9 cellular contexts compared by ENCODE assay signal in the genomic region with DNA sequence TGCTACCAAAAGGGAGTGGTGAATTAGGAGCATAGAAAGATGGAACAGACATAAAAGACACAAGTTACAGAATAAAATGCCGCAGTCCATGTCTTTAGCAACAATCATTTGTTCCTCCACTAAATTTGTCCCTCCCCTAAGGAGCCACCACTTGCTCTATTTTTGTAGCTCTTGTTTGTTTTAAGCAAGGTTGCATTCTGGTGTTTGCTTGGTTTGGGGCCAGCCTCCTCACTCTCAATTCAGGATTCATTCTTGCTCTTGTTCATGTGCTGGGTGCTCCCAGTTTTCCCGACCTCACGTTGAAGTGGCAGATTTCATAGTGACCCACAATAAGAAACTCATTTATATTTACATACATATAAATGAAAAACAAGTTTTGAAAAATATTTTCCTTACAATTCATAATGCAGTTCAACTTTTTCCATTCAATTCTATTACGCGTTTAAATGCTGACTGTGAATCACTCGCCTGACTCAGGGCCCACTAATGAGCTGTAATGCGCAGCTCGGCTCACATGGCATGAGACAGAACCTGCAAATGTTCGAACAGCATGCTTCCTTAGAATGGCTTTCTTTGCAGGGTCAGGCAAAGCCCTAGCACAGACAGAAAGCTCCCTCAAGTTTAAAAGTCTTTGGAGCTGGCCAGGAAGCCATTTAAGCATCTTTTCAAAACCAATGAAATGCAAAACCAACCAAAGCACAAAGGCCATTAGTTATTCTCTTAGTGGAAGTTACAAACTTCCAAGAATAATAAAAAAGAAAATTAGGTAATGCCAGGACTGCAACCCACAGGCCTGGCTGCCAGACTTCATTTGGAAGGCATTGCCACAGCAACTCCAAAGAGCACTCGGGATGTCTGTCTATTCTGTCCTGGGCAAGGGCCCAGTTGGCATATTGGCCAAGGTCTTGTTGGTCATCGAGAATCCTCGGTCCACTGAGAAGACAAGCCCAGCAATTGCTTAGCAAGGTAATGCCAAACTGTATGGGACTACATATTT. TPM values are rescaled to one million over a fixed set of nuclear protein-coding genes. Genes with fewer than 3 reads are reported as not detected.
DNase-seq lines count a peak whose midpoint lies in the region; ATAC-seq and TF ChIP-seq lines count a peak whose summit lies in the region.
"Had no signal": no experiment of that assay in that cellular context is flagged by ENCODE, and none has a peak within 500 bp of the region (broad histone marks: within the 10 kb centered on the region; RNA-seq: fewer than 3 reads in every experiment).

No MANE protein-coding gene starts in this region.

- no peaks in the 10 kb centered on the region for H3K9me3 ChIP-seq in right atrium auricular region
- H3K9me3 ChIP-seq: pancreas had no signal

- no peak overlapping the region for H3K4me3 ChIP-seq in right atrium auricular region
- H3K4me3 ChIP-seq: pancreas had no signal

- DNase-seq in HK-2 (ENCODE audit: unreplicated experiment) (peak; percentile 26), amygdala (lab: John Stamatoyannopoulos, UW) (peak in 44 of 56 donors; percentile 16 to 85 (median 52)), right atrium auricular region (ENCODE audit: low spot score) (no peak), smooth muscle cell of the brain vasculature (ENCODE audit: low read depth, low spot score) (peak; percentile 12), T-helper 2 cell (no peak), DMS 273 treated with DMSO at 0.1 percent for 48 hours (lab: John Stamatoyannopoulos, UW) (no peak)
- DNase-seq: pancreas had no signal

- peaks cover 0 to 28% of the 10 kb centered on the region in 2 donors for H3K4me1 ChIP-seq in right atrium auricular region
- H3K4me1 ChIP-seq: pancreas had no signal

- H3K27me3 ChIP-seq in right atrium auricular region: no peaks in the 10 kb centered on the region
- H3K27me3 ChIP-seq: pancreas had no signal

- no peak for TF ChIP-seq CTCF in right atrium auricular region (IDR thresholded peaks at IDR 0.05)

- peak overlapping the region; percentile 26 to 31 for H3K27ac ChIP-seq in right atrium auricular region
- H3K27ac ChIP-seq: pancreas had no signal

- peaks cover 5% of the 10 kb centered on the region for H3K36me3 ChIP-seq in right atrium auricular region
- H3K36me3 ChIP-seq: pancreas had no signal

- ATAC-seq in GM19324 (IDR thresholded peaks at IDR 0.05; ENCODE audit: low FRiP score, unreplicated experiment): no peak
- ATAC-seq in GM18502 (IDR thresholded peaks at IDR 0.05; ENCODE audit: poor library complexity, unreplicated experiment): no peak

RNA-seq across cellular contexts. Expression of gene RETREG1, which starts 41.7 kb away (rescaled TPM):
- 100 to 1,000 TPM; 102 to 180 TPM for total RNA-seq in right atrium auricular region

Comparison
In these comparisons a context has a peak if more than half of its experiments do, and no peak if none do; other contexts are left out.
1. DNase-seq: peak in HK-2 (single experiment), amygdala (44 of 56) and smooth muscle cell of the brain vasculature (single experiment); none in right atrium auricular region (single experiment), T-helper 2 cell (0 of 5) and DMS 273 treated with DMSO at 0.1 percent for 48 hours (single experiment).